Comparison of ENCODE assay signal across 22 cellular contexts in genomic region chr12:49689236-49689635, GRCh38.
"Had no signal": no experiment of that assay in that cellular context is flagged by ENCODE, and none has a peak within 500 bp of the region (broad histone marks: within the 10 kb centered on the region; RNA-seq: fewer than 3 reads in every experiment).

No MANE protein-coding gene starts in this region.

- H3K27ac ChIP-seq: colonic mucosa, dorsolateral prefrontal cortex, esophagus muscularis mucosa, gastrocnemius medialis, left ventricle myocardium inferior, pancreas, psoas muscle, right atrium auricular region, testis, vagina, VCaP had no signal

- DNase-seq: activated CD4-positive, alpha-beta T cell treated with anti-CD3 and anti-CD28 coated beads, Interleukin-2, amount 50 U/mL, for 48 hours; activated CD8-positive, alpha-beta memory T cell treated with anti-CD3 and anti-CD28 coated beads, Interleukin-2, amount 10 ng/mL, durations not matched to agents 7 days and 5 days; activated naive CD4-positive, alpha-beta T cell treated with Interleukin-2 at 50 U/mL for 16 hours; amygdala; colonic mucosa; dorsolateral prefrontal cortex; gastrocnemius medialis; hippocampal formation; left ventricle myocardium inferior; midbrain; pancreas; psoas muscle; stimulated activated CD4-positive, alpha-beta T cell treated with anti-CD3 and anti-CD28 coated beads, Interleukin-4, amount 100 ng/mL, for 4 hours; T-cell; testis had no signal

- H3K27ac Mint-ChIP-seq: activated CD8-positive, alpha-beta memory T cell treated with anti-CD3 and anti-CD28 coated beads, Interleukin-2, amount 10 ng/mL, durations not matched to agents 7 days and 5 days; T-cell; T-helper 2 cell treated with Interferon-gamma antibody and Interleukin-4, amounts not matched to agents 5 μg/mL and 100 μg/mL, for 36 hours; type B pancreatic cell had no signal

- H3K4me3 ChIP-seq: colonic mucosa, dorsolateral prefrontal cortex, esophagus muscularis mucosa, gastrocnemius medialis, left ventricle myocardium inferior, pancreas, psoas muscle, right atrium auricular region, testis, vagina had no signal

- ATAC-seq: activated CD8-positive, alpha-beta memory T cell treated with anti-CD3 and anti-CD28 coated beads, Interleukin-2, amount 10 ng/mL, durations not matched to agents 7 days and 5 days; gastrocnemius medialis; natural killer cell treated with Interleukin-12 subunit alpha and Interleukin-12 subunit beta and Interleukin-15 and Interleukin-18, amount 100 ng/mL, for 72 hours; pancreas; psoas muscle; T-cell had no signal

- H3K27me3 ChIP-seq: colonic mucosa, dorsolateral prefrontal cortex, esophagus muscularis mucosa, gastrocnemius medialis, pancreas, right atrium auricular region, testis, vagina had no signal

- H3K4me3 Mint-ChIP-seq: activated CD8-positive, alpha-beta memory T cell treated with anti-CD3 and anti-CD28 coated beads, Interleukin-2, amount 10 ng/mL, durations not matched to agents 7 days and 5 days; natural killer cell treated with Interleukin-12 subunit alpha and Interleukin-12 subunit beta and Interleukin-15 and Interleukin-18, amount 100 ng/mL, for 72 hours; T-cell; T-helper 2 cell treated with Interferon-gamma antibody and Interleukin-4, amounts not matched to agents 5 μg/mL and 100 μg/mL, for 36 hours; type B pancreatic cell had no signal

- H3K9me3 Mint-ChIP-seq: natural killer cell treated with Interleukin-12 subunit alpha and Interleukin-12 subunit beta and Interleukin-15 and Interleukin-18, amount 100 ng/mL, for 72 hours; T-cell; T-helper 2 cell treated with Interferon-gamma antibody and Interleukin-4, amounts not matched to agents 5 μg/mL and 100 μg/mL, for 36 hours; type B pancreatic cell had no signal

- H3K27me3 Mint-ChIP-seq: activated CD8-positive, alpha-beta memory T cell treated with anti-CD3 and anti-CD28 coated beads, Interleukin-2, amount 10 ng/mL, durations not matched to agents 7 days and 5 days; natural killer cell treated with Interleukin-12 subunit alpha and Interleukin-12 subunit beta and Interleukin-15 and Interleukin-18, amount 100 ng/mL, for 72 hours; T-cell; type B pancreatic cell had no signal

- H3K36me3 ChIP-seq: colonic mucosa, esophagus muscularis mucosa, gastrocnemius medialis, left ventricle myocardium inferior, pancreas, right atrium auricular region, vagina had no signal

- H3K4me1 ChIP-seq: colonic mucosa, pancreas, psoas muscle, vagina had no signal

- H3K9me3 ChIP-seq: colonic mucosa, esophagus muscularis mucosa, gastrocnemius medialis, left ventricle myocardium inferior, pancreas, psoas muscle, right atrium auricular region, testis, vagina had no signal

- H3K36me3 Mint-ChIP-seq: natural killer cell treated with Interleukin-12 subunit alpha and Interleukin-12 subunit beta and Interleukin-15 and Interleukin-18, amount 100 ng/mL, for 72 hours; T-cell; type B pancreatic cell had no signal
